Comparison of ENCODE assay signal across 16 cellular contexts in the genomic region with DNA sequence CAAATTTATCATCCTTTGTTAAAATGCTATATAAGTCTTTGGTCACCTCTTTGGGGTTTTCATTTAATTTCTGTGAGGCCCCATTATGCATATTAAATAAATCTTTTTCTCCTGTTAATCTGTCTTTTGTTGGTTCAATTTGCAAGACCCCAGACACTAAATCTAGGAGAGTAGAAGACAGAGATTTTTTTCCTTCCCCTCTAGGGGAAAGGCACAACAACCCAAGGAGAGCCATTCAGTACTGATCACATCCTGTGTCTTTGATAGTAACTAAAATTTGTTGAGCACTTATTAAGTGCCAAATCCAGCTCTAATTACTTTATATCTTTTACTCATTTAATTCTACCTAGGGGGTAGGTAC.
DNase-seq lines count a peak whose midpoint lies in the region; ATAC-seq and TF ChIP-seq lines count a peak whose summit lies in the region.
"Had no signal": no experiment of that assay in that cellular context is flagged by ENCODE, and none has a peak within 500 bp of the region (broad histone marks: within the 10 kb centered on the region; RNA-seq: fewer than 3 reads in every experiment).

No MANE protein-coding gene starts in this region.

- TF ChIP-seq EP300 in suprapubic skin (IDR thresholded peaks at IDR 0.05): no peak

- peaks cover 0 to 5% (median 1%) of the 10 kb centered on the region in 3 donors for H3K27me3 Mint-ChIP-seq in CD14-positive monocyte (ENCODE audit: low read depth in 3 of 3)

- H3K4me1 ChIP-seq in right atrium auricular region: peaks cover 0 to 35% of the 10 kb centered on the region in 2 donors
- peaks cover 46% of the 10 kb centered on the region for H3K4me1 ChIP-seq in muscle layer of colon (ENCODE audit: insufficient read depth, low read length)
- H3K4me1 ChIP-seq in suprapubic skin: peaks cover 47% of the 10 kb centered on the region

- no peak overlapping the region for H3K27ac Mint-ChIP-seq in CD14-positive monocyte
- H3K27ac Mint-ChIP-seq: WTC11 had no signal

- H3K36me3 Mint-ChIP-seq in CD14-positive monocyte: no peaks in the 10 kb centered on the region
- H3K36me3 Mint-ChIP-seq: WTC11 had no signal

- no peak for TF ChIP-seq CTCF in right atrium auricular region (IDR thresholded peaks at IDR 0.05)
- TF ChIP-seq CTCF in suprapubic skin (IDR thresholded peaks at IDR 0.05): no peak
- TF ChIP-seq CTCF in CD14-positive monocyte (IDR thresholded peaks at IDR 0.05): no peak

- H3K27ac ChIP-seq in right atrium auricular region: peak overlapping the region; percentile 73 to 78
- peak overlapping the region; percentile 25 for H3K27ac ChIP-seq in muscle layer of colon (ENCODE audit: low read depth, low read length)
- peak overlapping the region; percentile 87 for H3K27ac ChIP-seq in suprapubic skin
- H3K27ac ChIP-seq: neutrophil had no signal

- H3K9me3 Mint-ChIP-seq in CD14-positive monocyte: peaks cover 0 to 2% (median 0%) of the 10 kb centered on the region in 7 donors

- intact Hi-C loops in left ventricle myocardium superior (cut with micrococcal nuclease) (no loop called here), CD14-positive monocyte (cut with micrococcal nuclease) (no loop called here)

- no peak for ATAC-seq in left ventricle myocardium superior
- no peak for ATAC-seq in GM18511 (IDR thresholded peaks at IDR 0.05; ENCODE audit: unreplicated experiment)
- no peak for ATAC-seq in HG03457 (IDR thresholded peaks at IDR 0.05; ENCODE audit: unreplicated experiment)
- ATAC-seq: WTC11 had no signal

- H3K27me3 ChIP-seq in right atrium auricular region: no peaks in the 10 kb centered on the region
- no peaks in the 10 kb centered on the region for H3K27me3 ChIP-seq in muscle layer of colon (ENCODE audit: control insufficient read depth in 1 of 2, insufficient read depth in 2 of 2, low read length in 2 of 2)
- no peaks in the 10 kb centered on the region for H3K27me3 ChIP-seq in suprapubic skin
- H3K27me3 ChIP-seq: neutrophil had no signal

- DNase-seq in right atrium auricular region (ENCODE audit: low spot score): no peak
- no peak for DNase-seq in left ventricle myocardium superior
- no peak for DNase-seq in suprapubic skin (ENCODE audit: low spot score in 2 of 2)
- no peak for DNase-seq in CD14-positive monocyte (ENCODE audit: low spot score)
- no peak for DNase-seq in hippocampal formation (lab: John Stamatoyannopoulos, UW)
- DNase-seq: activated CD4-positive, alpha-beta T cell treated with anti-CD3 and anti-CD28 coated beads, Interleukin-2, amount 50 U/mL, for 4 hours; activated effector memory CD4-positive, alpha-beta T cell treated with anti-CD3 and anti-CD28 coated beads, Interleukin-2, amount 50 U/mL, for 16 hours; erythroblast; NCI-H1105 treated with DMSO at 0.1 percent for 48 hours; NCI-H2081; NCI-H510A had no signal

- peaks cover 2% of the 10 kb centered on the region for H3K4me1 Mint-ChIP-seq in CD14-positive monocyte

- H3K36me3 ChIP-seq in right atrium auricular region: no peaks in the 10 kb centered on the region
- H3K36me3 ChIP-seq in muscle layer of colon (ENCODE audit: insufficient read depth, low read length): no peaks in the 10 kb centered on the region
- H3K36me3 ChIP-seq in suprapubic skin: no peaks in the 10 kb centered on the region
- H3K36me3 ChIP-seq: neutrophil had no signal

- H3K4me3 Mint-ChIP-seq in CD14-positive monocyte: no peak overlapping the region
- H3K4me3 Mint-ChIP-seq: WTC11 had no signal

- H3K9me3 ChIP-seq in right atrium auricular region (no peaks in the 10 kb centered on the region), muscle layer of colon (ENCODE audit: low read length) (no peaks in the 10 kb centered on the region), suprapubic skin (no peaks in the 10 kb centered on the region)
- H3K9me3 ChIP-seq: neutrophil had no signal

- H3K4me3 ChIP-seq in right atrium auricular region: no peak overlapping the region
- no peak overlapping the region for H3K4me3 ChIP-seq in muscle layer of colon (ENCODE audit: low read depth in 1 of 2, low read length in 2 of 2)
- H3K4me3 ChIP-seq in suprapubic skin: no peak overlapping the region

- TF ChIP-seq POLR2A in suprapubic skin (IDR thresholded peaks at IDR 0.05): no peak

- H3K9ac ChIP-seq in muscle layer of colon (ENCODE audit: low read length): no peak overlapping the region

Comparison
In these comparisons a context has a peak if more than half of its experiments do, and no peak if none do; other contexts are left out.
1. H3K27ac ChIP-seq: peak in every context shown above with its lines; median percentile 87 in suprapubic skin; 76 in right atrium auricular region; 25 in muscle layer of colon.